In the genomic region with DNA sequence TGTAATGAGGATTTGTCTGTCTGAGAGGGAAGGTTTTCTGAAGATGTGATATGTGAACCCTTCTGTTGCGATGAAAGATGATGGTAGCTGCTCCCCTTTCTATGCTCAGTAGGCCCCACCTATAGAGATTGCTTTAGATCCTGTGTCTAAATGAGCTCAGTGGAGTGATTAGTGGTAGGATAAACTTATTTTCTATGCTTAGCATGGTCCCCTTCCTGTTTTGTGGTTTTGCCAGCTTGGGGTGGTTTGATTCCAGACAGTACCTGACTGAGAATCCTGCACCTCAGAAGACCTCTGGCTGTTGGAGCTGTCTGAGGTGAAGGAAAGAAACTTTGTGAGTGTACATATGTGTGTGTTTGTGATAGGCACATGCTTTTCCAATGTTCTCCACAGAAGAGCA, we compare ENCODE assay signal across 18 cellular contexts. TPM values are rescaled to one million over a fixed set of nuclear protein-coding genes. Genes with fewer than 3 reads are reported as not detected.
A peak's percentile ranks its signal among the peaks of the same experiment; 100 is the strongest.
DNase-seq lines count a peak whose midpoint lies in the region; ATAC-seq and TF ChIP-seq lines count a peak whose summit lies in the region.
"Had no signal": no experiment of that assay in that cellular context is flagged by ENCODE, and none has a peak within 500 bp of the region (broad histone marks: within the 10 kb centered on the region; RNA-seq: fewer than 3 reads in every experiment).

No MANE protein-coding gene starts in this region.

- H3K9me3 Mint-ChIP-seq in activated CD8-positive, alpha-beta memory T cell treated with anti-CD3 and anti-CD28 coated beads, Interleukin-2, amount 10 ng/mL, durations not matched to agents 7 days and 5 days (ENCODE audit: low read depth), result no peaks in the 10 kb centered on the region
- H3K9me3 Mint-ChIP-seq in activated naive CD8-positive, alpha-beta T cell treated with anti-CD3 and anti-CD28 coated beads, Interleukin-2, amount 50 U/mL, for 24 hours, result no peaks in the 10 kb centered on the region
- H3K9me3 Mint-ChIP-seq in osteocyte (ENCODE audit: unreplicated experiment), result peaks cover 3% of the 10 kb centered on the region

- peaks cover 99% of the 10 kb centered on the region for H3K79me2 ChIP-seq in Loucy (ENCODE audit: insufficient read depth, low read length)

- no peak overlapping the region for H3K9ac ChIP-seq in Loucy (ENCODE audit: low read depth, low read length, poor library complexity, severe bottlenecking)

- no peaks in the 10 kb centered on the region for H3K9me2 ChIP-seq in Loucy (replicated peaks; ENCODE audit: low read depth, low read length)

- H3K4me1 Mint-ChIP-seq in activated CD8-positive, alpha-beta memory T cell treated with anti-CD3 and anti-CD28 coated beads, Interleukin-2, amount 10 ng/mL, durations not matched to agents 7 days and 5 days, result peaks cover 83% of the 10 kb centered on the region
- H3K4me1 Mint-ChIP-seq in activated naive CD8-positive, alpha-beta T cell treated with anti-CD3 and anti-CD28 coated beads, Interleukin-2, amount 50 U/mL, for 24 hours, result peaks cover 94% of the 10 kb centered on the region
- peaks cover 27% of the 10 kb centered on the region for H3K4me1 Mint-ChIP-seq in osteocyte (ENCODE audit: unreplicated experiment)

- peaks cover 38% of the 10 kb centered on the region for H3K36me3 Mint-ChIP-seq in activated CD8-positive, alpha-beta memory T cell treated with anti-CD3 and anti-CD28 coated beads, Interleukin-2, amount 10 ng/mL, durations not matched to agents 7 days and 5 days
- peaks cover 48% of the 10 kb centered on the region for H3K36me3 Mint-ChIP-seq in activated naive CD8-positive, alpha-beta T cell treated with anti-CD3 and anti-CD28 coated beads, Interleukin-2, amount 50 U/mL, for 24 hours (ENCODE audit: low read depth)
- peaks cover 2% of the 10 kb centered on the region for H3K36me3 Mint-ChIP-seq in osteocyte (ENCODE audit: unreplicated experiment)

- no peak for TF ChIP-seq CTCF in Loucy (conservative IDR thresholded peaks at IDR 0.05; ENCODE audit: low read length)
- TF ChIP-seq CTCF in neutrophil (IDR thresholded peaks at IDR 0.05), result no peak
- TF ChIP-seq CTCF in osteocyte (IDR thresholded peaks at IDR 0.05), result no peak

- no peak overlapping the region for H2AFZ ChIP-seq in Loucy (ENCODE audit: low read length)

- no peak overlapping the region for H3K4me3 Mint-ChIP-seq in activated CD8-positive, alpha-beta memory T cell treated with anti-CD3 and anti-CD28 coated beads, Interleukin-2, amount 10 ng/mL, durations not matched to agents 7 days and 5 days
- H3K4me3 Mint-ChIP-seq in activated naive CD8-positive, alpha-beta T cell treated with anti-CD3 and anti-CD28 coated beads, Interleukin-2, amount 50 U/mL, for 24 hours, result peak overlapping the region; percentile 29
- no peak overlapping the region for H3K4me3 Mint-ChIP-seq in osteocyte (ENCODE audit: unreplicated experiment)

- CTCF ChIA-PET in activated CD8-positive, alpha-beta memory T cell treated with anti-CD3 and anti-CD28 coated beads, Interleukin-2, amount 10 ng/mL, durations not matched to agents 7 days and 5 days (lab: Charles Lee), result interaction anchor here (1.4 to 1.5 kb wide), 2 partner anchors 10 kb away, joined by 3 to 5 read pairs; no protein-coding TSS in a partner anchor

- H3K4me1 ChIP-seq in Loucy (ENCODE audit: insufficient read depth, low read length, poor library complexity, severe bottlenecking), result peaks cover 72% of the 10 kb centered on the region
- H3K4me1 ChIP-seq in neutrophil (ENCODE audit: control insufficient read depth in 1 of 2, insufficient read depth in 1 of 2, low read depth in 1 of 2, low read length in 1 of 2), result peaks cover 92 to 93% of the 10 kb centered on the region in 2 experiments

- H3K4me3 ChIP-seq in Loucy (ENCODE audit: low read length, poor library complexity, severe bottlenecking) (peak overlapping the region; percentile 29), neutrophil (ENCODE audit: low read depth in 1 of 2, low read length in 1 of 2) (no peak overlapping the region)
- H3K4me3 ChIP-seq: vagina had no signal

- no peaks in the 10 kb centered on the region for H3K27me3 Mint-ChIP-seq in activated CD8-positive, alpha-beta memory T cell treated with anti-CD3 and anti-CD28 coated beads, Interleukin-2, amount 10 ng/mL, durations not matched to agents 7 days and 5 days
- no peaks in the 10 kb centered on the region for H3K27me3 Mint-ChIP-seq in activated naive CD8-positive, alpha-beta T cell treated with anti-CD3 and anti-CD28 coated beads, Interleukin-2, amount 50 U/mL, for 24 hours
- H3K27me3 Mint-ChIP-seq in osteocyte (ENCODE audit: unreplicated experiment), result no peaks in the 10 kb centered on the region

- H4K20me1 ChIP-seq in Loucy (ENCODE audit: insufficient read depth, low read length, poor library complexity, severe bottlenecking), result peaks cover 92% of the 10 kb centered on the region

- H3K36me3 ChIP-seq in Loucy (ENCODE audit: insufficient read depth, low read length) (peaks cover 10% of the 10 kb centered on the region; the same call in 1 of the 2 replicates), neutrophil (peaks cover 7% of the 10 kb centered on the region)
- H3K36me3 ChIP-seq: vagina had no signal

- ATAC-seq in activated CD8-positive, alpha-beta memory T cell treated with anti-CD3 and anti-CD28 coated beads, Interleukin-2, amount 10 ng/mL, durations not matched to agents 7 days and 5 days, result no peak
- ATAC-seq in activated naive CD8-positive, alpha-beta T cell treated with anti-CD3 and anti-CD28 coated beads, Interleukin-2, amount 50 U/mL, for 24 hours, result no peak
- ATAC-seq: activated CD4-positive, CD25-positive, alpha-beta regulatory T cell treated with anti-CD3 and anti-CD28 coated beads, Interleukin-2, amount 50 U/mL, for 24 hours had no signal

- no peaks in the 10 kb centered on the region for H3F3A ChIP-seq in Loucy (ENCODE audit: low read depth)

- peak overlapping the region; percentile 50 for H3K4me2 ChIP-seq in Loucy (ENCODE audit: low read depth, low read length, poor library complexity, severe bottlenecking)

- H3K27ac Mint-ChIP-seq in activated CD8-positive, alpha-beta memory T cell treated with anti-CD3 and anti-CD28 coated beads, Interleukin-2, amount 10 ng/mL, durations not matched to agents 7 days and 5 days, result peak overlapping the region; percentile 70
- peak overlapping the region; percentile 99 for H3K27ac Mint-ChIP-seq in activated naive CD8-positive, alpha-beta T cell treated with anti-CD3 and anti-CD28 coated beads, Interleukin-2, amount 50 U/mL, for 24 hours
- no peak overlapping the region for H3K27ac Mint-ChIP-seq in osteocyte (ENCODE audit: unreplicated experiment)

- DNase-seq in activated CD8-positive, alpha-beta memory T cell treated with anti-CD3 and anti-CD28 coated beads, Interleukin-2, amount 10 ng/mL, durations not matched to agents 7 days and 5 days, result no peak
- DNase-seq in activated CD8-positive, alpha-beta memory T cell treated with anti-CD3 and anti-CD28 coated beads, Interleukin-2, amount 50 U/mL, for 48 hours, result no peak
- DNase-seq in activated naive CD8-positive, alpha-beta T cell treated with anti-CD3 and anti-CD28 coated beads, Interleukin-2, amount 50 U/mL, for 24 hours, result no peak
- no peak for DNase-seq in DMS79 (lab: John Stamatoyannopoulos, UW)
- no peak for DNase-seq in CD1c-positive myeloid dendritic cell (ENCODE audit: extremely low spot score)
- no peak for DNase-seq in osteocyte (ENCODE audit: extremely low spot score, unreplicated experiment)
- DNase-seq: ACHN, aorta, foreskin fibroblast, kidney glomerular epithelial cell, midbrain, NCI-H187 treated with DMSO at 0.1 percent for 48 hours, NCI-H510A, SHP77 treated with DMSO at 0.1 percent for 48 hours had no signal

- H3K27me3 ChIP-seq in Loucy (ENCODE audit: insufficient read depth, low read length, poor library complexity, severe bottlenecking) (no peaks in the 10 kb centered on the region), neutrophil (no peaks in the 10 kb centered on the region)
- H3K27me3 ChIP-seq: vagina had no signal

- peak overlapping the region; percentile 94 for H3K27ac ChIP-seq in neutrophil

- H3K9me3 ChIP-seq in Loucy (ENCODE audit: insufficient read depth, low read depth, low read length), result no peaks in the 10 kb centered on the region
- no peaks in the 10 kb centered on the region for H3K9me3 ChIP-seq in neutrophil
- H3K9me3 ChIP-seq: vagina had no signal

RNA-seq across cellular contexts. Expression of a gene that starts 17.7 kb away (rescaled TPM):
- 100 to 1,000 TPM; 489 to 610 TPM for total RNA-seq in activated CD8-positive, alpha-beta memory T cell treated with anti-CD3 and anti-CD28 coated beads, Interleukin-2, amount 10 ng/mL, durations not matched to agents 7 days and 5 days
- total RNA-seq in osteocyte, result 236 and 241 TPM in 2 replicates
